8 cellular contexts compared by ENCODE assay signal in genomic region chr9:1100945-1101344, GRCh38. TPM values are rescaled to one million over a fixed set of nuclear protein-coding genes. Genes with fewer than 3 reads are reported as not detected.
DNase-seq lines count a peak whose midpoint lies in the region; ATAC-seq, FAIRE-seq and TF ChIP-seq lines count a peak whose summit lies in the region.

No MANE protein-coding gene starts in this region.

- POLR2A ChIA-PET in HCT116 (lab: Charles Lee) = no interaction called here

- no peak overlapping the region for H3K4me2 ChIP-seq in HCT116 (ENCODE audit: low read length)

- H3K9ac ChIP-seq in HCT116 (ENCODE audit: low read length) = no peak overlapping the region

- H3K9me3 ChIP-seq in HCT116 (ENCODE audit: control insufficient read depth in 1 of 2, insufficient read depth in 1 of 2, low read depth in 1 of 2, low read length in 2 of 2) (0 out of 4 replicates have a peak, but pooled peaks cover 0 to 3% of the 10 kb centered on the region in 2 experiments), small intestine (ENCODE audit: control insufficient read depth, low read depth) (no peaks in the 10 kb centered on the region)

- H3K4me1 ChIP-seq in HCT116 (ENCODE audit: control insufficient read depth in 1 of 2, insufficient read depth in 2 of 2, low read length in 2 of 2) = no peaks in the 10 kb centered on the region
- no peaks in the 10 kb centered on the region for H3K4me1 ChIP-seq in small intestine (ENCODE audit: control insufficient read depth in 2 of 2, insufficient read depth in 1 of 2, low read depth in 1 of 2, low read length in 1 of 2)

- no peaks in the 10 kb centered on the region for H3K79me2 ChIP-seq in HCT116 (ENCODE audit: insufficient read depth, low read length)

- H3K36me3 ChIP-seq in HCT116 (ENCODE audit: control insufficient read depth in 1 of 2, insufficient read depth in 2 of 2, low read length in 2 of 2) (no peaks in the 10 kb centered on the region), small intestine (ENCODE audit: control insufficient read depth in 2 of 2, insufficient read depth in 2 of 2, low read length in 2 of 2) (no peaks in the 10 kb centered on the region)

- intact Hi-C loops in HCT116 (cut with micrococcal nuclease) = no loop called here

- no peaks in the 10 kb centered on the region for H4K20me1 ChIP-seq in HCT116 (ENCODE audit: insufficient read depth)

- peak in 2 of 3 experiments; percentile 12 to 21; a peak in 1 of 6 replicates for TF ChIP-seq CTCF in HCT116 (IDR thresholded peaks at IDR 0.05 in 2 of 3, conservative IDR thresholded peaks at IDR 0.05 in 1 of 3; ENCODE audit: borderline replicate concordance in 1 of 3, insufficient read depth in 1 of 3, low read depth in 2 of 3, low read length in 2 of 3)

- no peaks in the 10 kb centered on the region for H3K9me2 ChIP-seq in HCT116 (ENCODE audit: insufficient read depth)

- no peak for FAIRE-seq in small intestine (lab: Jason Lieb, UNC)

- H3K27ac ChIP-seq in HCT116 (ENCODE audit: low read depth, low read length) (no peak overlapping the region), small intestine (ENCODE audit: low read depth in 1 of 2, low read length in 1 of 2) (no peak overlapping the region)

- H2AFZ ChIP-seq in HCT116 (ENCODE audit: low read depth, low read length, poor library complexity, severe bottlenecking) = no peak overlapping the region

- no peak for ATAC-seq in HCT116
- ATAC-seq in HG02571 (IDR thresholded peaks at IDR 0.05; ENCODE audit: unreplicated experiment) = no peak

- H3K27me3 ChIP-seq in HCT116 (ENCODE audit: insufficient read depth, low read length) (no peaks in the 10 kb centered on the region), small intestine (ENCODE audit: control insufficient read depth in 2 of 2, insufficient read depth in 2 of 2, low read length in 2 of 2) (peaks cover 0 to 5% of the 10 kb centered on the region in 2 donors)

- peak; percentile 18; the same call in 1 of the 2 replicates for TF ChIP-seq RAD21 in HCT116 (IDR thresholded peaks at IDR 0.05; ENCODE audit: low read depth)

- RAD21 ChIA-PET in HCT116 (lab: Charles Lee; ENCODE audit: low non-redundant PET in 1 of 2, low total read pairs in 2 of 2, uncharacterized antibody in 2 of 2, unreplicated experiment in 2 of 2) = no interaction called here

- in situ Hi-C loops in ACHN (cut with HindIII; ENCODE audit: low pct_ligation_motif_present, low pct_unique_long_range_greater_than_20kb, low sequenced_read_pairs) = no loop called here

- CTCF ChIA-PET in HCT116 (lab: Charles Lee) = no interaction called here

- no peak for TF ChIP-seq POLR2A in HCT116 (IDR thresholded peaks at IDR 0.05; ENCODE audit: borderline replicate concordance, extremely low read depth, insufficient read depth, insufficient read length)

- DNase-seq in ACHN = peak; percentile 8
- no peak for DNase-seq in HCT116 (ENCODE audit: low read depth, low spot score)
- peak in 39 of 56 donors; percentile 0 to 60 (median 20) for DNase-seq in amygdala (lab: John Stamatoyannopoulos, UW)
- peak; percentile 86 for DNase-seq in left kidney (ENCODE audit: low read depth, low spot score)
- DNase-seq in activated effector memory CD4-positive, alpha-beta T cell treated with anti-CD3 and anti-CD28 coated beads, Interleukin-2, amount 50 U/mL, for 16 hours = no peak
- DNase-seq in AML-193 (lab: John Stamatoyannopoulos, UW) = no peak
- no peak for DNase-seq in small intestine

- WGBS in small intestine, 3 donors = 17 to 29% (median 24%) methylated on average over 10 of the region's 10 CpGs

- no peak overlapping the region for H3K4me3 ChIP-seq in HCT116 (replicated peaks in 1 of 2; ENCODE audit: low read depth in 1 of 2, low read length in 2 of 2)
- no peak overlapping the region for H3K4me3 ChIP-seq in small intestine (ENCODE audit: low read depth in 1 of 2, low read length in 2 of 2)

- no TSS peak for BruUV-seq in HCT116 (replicated peaks; lab: Mats Ljungman, UMichigan)

TF ChIP-seq in HCT116, 20 proteins besides CTCF, POLR2A, EP300 and RAD21:
- no peak for TF ChIP-seq CEBPB (IDR thresholded peaks at IDR 0.05; ENCODE audit: low read depth)
- TF ChIP-seq POLR2AphosphoS5 (IDR thresholded peaks at IDR 0.05; ENCODE audit: low read depth, low read length) = no peak
- no peak for TF ChIP-seq REST (IDR thresholded peaks at IDR 0.05; ENCODE audit: low read depth)

RNA-seq across cellular contexts. Expression of gene DMRT2, which starts 50.8 kb away (rescaled TPM):
- total RNA-seq in HCT116 (2021; ENCODE audit: unreplicated experiment) = 0.17 TPM
- not detected in 2 replicates for polyA plus RNA-seq in HCT116 (2012)
- polyA plus RNA-seq in small intestine = not detected

Comparison
In these comparisons a context has a peak if more than half of its experiments do, and no peak if none do; other contexts are left out.
1. DNase-seq: peak in ACHN (single experiment), amygdala (39 of 56) and left kidney (single experiment); none in HCT116 (single experiment), activated effector memory CD4-positive, alpha-beta T cell treated with anti-CD3 and anti-CD28 coated beads, Interleukin-2, amount 50 U/mL, for 16 hours (single experiment), AML-193 (0 of 2) and small intestine (single experiment).